11 cellular contexts compared by ENCODE assay signal in the genomic region with DNA sequence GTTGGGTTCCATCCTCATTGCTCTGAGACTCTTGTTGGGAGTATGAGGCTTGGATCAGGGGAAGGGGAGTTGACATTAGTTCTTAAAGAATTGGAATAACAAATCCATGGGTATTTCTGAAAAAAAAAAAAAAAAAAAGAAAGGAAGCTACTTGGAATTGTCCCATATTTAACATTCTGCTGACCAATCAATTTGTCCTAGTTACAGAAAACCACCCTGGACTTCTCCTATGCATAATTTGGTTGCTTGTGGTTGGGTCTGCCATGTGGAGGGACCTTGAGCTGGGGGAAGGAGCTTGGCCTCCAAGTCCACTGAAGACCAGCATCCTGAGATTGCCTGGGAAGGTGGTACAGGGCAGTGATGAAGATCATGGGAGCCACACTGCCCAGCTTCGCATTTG. TPM values are rescaled to one million over a fixed set of nuclear protein-coding genes. Genes with fewer than 3 reads are reported as not detected.
"Had no signal": no experiment of that assay in that cellular context is flagged by ENCODE, and none has a peak within 500 bp of the region (broad histone marks: within the 10 kb centered on the region; RNA-seq: fewer than 3 reads in every experiment).

No MANE protein-coding gene starts in this region.

- H3K9ac ChIP-seq: GM23248 had no signal

- H3K4me3 ChIP-seq: GM23248, HAP-1 had no signal

- H3K27ac ChIP-seq: GM23248, HL-60 had no signal

- H3K9me3 ChIP-seq: HAP-1 had no signal

- H2AFZ ChIP-seq: GM23248 had no signal

- ATAC-seq: HCT116 had no signal

- DNase-seq: GOT3, H7, HFFc6, KG1 had no signal

- H3K4me1 ChIP-seq: HAP-1 had no signal

- H3K36me3 ChIP-seq: HAP-1 had no signal

RNA-seq across cellular contexts. Expression of gene PLG, which starts 32.6 kb away (rescaled TPM):
- total RNA-seq: GM23248, H4, H7, HFFc6, HT1080 had no signal
- polyA plus RNA-seq: IgD-negative memory B cell had no signal
